Comparison of ENCODE assay signal across 1 cellular context in genomic region chr5:67149057-67149634, GRCh38.
A peak's percentile ranks its signal among the peaks of the same experiment; 100 is the strongest.
TF ChIP-seq lines count a peak whose summit lies in the region.

No MANE protein-coding gene starts in this region.

TF ChIP-seq in K562, 482 proteins besides CTCF, POLR2A, EP300 and RAD21:
- TF ChIP-seq RHOXF2B (CRISPR knock-in tag; conservative IDR thresholded peaks at IDR 0.05) (no peak), GMEB1 (CRISPR knock-in tag; IDR thresholded peaks at IDR 0.05) (no peak), PRDM10 (IDR thresholded peaks at IDR 0.05; ENCODE audit: partially characterized antibody) (no peak), ZNF280A (IDR thresholded peaks at IDR 0.05; ENCODE audit: low read depth, partially characterized antibody) (no peak), CBFA2T3 (IDR thresholded peaks at IDR 0.05) (peak; percentile 73), C11orf30 (IDR thresholded peaks at IDR 0.05; ENCODE audit: low read depth) (peak; percentile 46; the same call in 1 of the 2 replicates), BACH1 (tag; IDR thresholded peaks at IDR 0.05) (no peak), STAT5A (IDR thresholded peaks at IDR 0.05; ENCODE audit: borderline replicate concordance, low read length) (peak; percentile 13; the same call in 1 of the 2 replicates), HDAC2 (IDR thresholded peaks at IDR 0.05) (no peak), CBFA2T2 (conservative IDR thresholded peaks at IDR 0.05) (peak; percentile 55; the same call in 1 of the 2 replicates), CCNT2 (IDR thresholded peaks at IDR 0.05; ENCODE audit: borderline replicate concordance, extremely low read depth, insufficient read length, low read depth, low read length) (peak; percentile 57), MTA2 (IDR thresholded peaks at IDR 0.05; ENCODE audit: low read depth) (peak; percentile 55), DPF2 (IDR thresholded peaks at IDR 0.05) (peak; percentile 70; the same call in 1 of the 2 replicates), HDAC1 (IDR thresholded peaks at IDR 0.05) (peak in 1 of 2 experiments; percentile 42; a peak in 2 of 4 replicates), CXXC5 (CRISPR knock-in tag; IDR thresholded peaks at IDR 0.05) (peak; percentile 47; the same call in 1 of the 2 replicates), SMARCA4 (IDR thresholded peaks at IDR 0.05) (peak; percentile 56; the same call in 1 of the 2 replicates), ARID1B (IDR thresholded peaks at IDR 0.05) (peak; percentile 85), TCF3 (CRISPR knock-in tag; IDR thresholded peaks at IDR 0.05) (peak; percentile 72), TEAD4 (IDR thresholded peaks at IDR 0.05; ENCODE audit: low read length) (peak; percentile 66; the same call in 1 of the 2 replicates), TEAD4 (CRISPR knock-in tag; IDR thresholded peaks at IDR 0.05; ENCODE audit: borderline replicate concordance) (no peak), FOXA3 (CRISPR knock-in tag; conservative IDR thresholded peaks at IDR 0.05 in 1 of 2, IDR thresholded peaks at IDR 0.05 in 1 of 2) (no peak), TAL1 (IDR thresholded peaks at IDR 0.05) (peak; percentile 79), SPI1 (IDR thresholded peaks at IDR 0.05; ENCODE audit: borderline replicate concordance, low read depth, low read length) (no peak), ZZZ3 (IDR thresholded peaks at IDR 0.05) (no peak), NFE2 (IDR thresholded peaks at IDR 0.05; ENCODE audit: low read depth) (0 out of 2 replicates have a peak, but pooled peaks have one; percentile 5), KDM1A (IDR thresholded peaks at IDR 0.05) (peak in 1 of 2 experiments; percentile 22; a peak in 1 of 4 replicates), SMARCE1 (IDR thresholded peaks at IDR 0.05) (0 out of 2 replicates have a peak, but pooled peaks have one; percentile 38), SOX6 (IDR thresholded peaks at IDR 0.05) (0 out of 2 replicates have a peak, but pooled peaks have one; percentile 20), NFIC (IDR thresholded peaks at IDR 0.05) (peak; percentile 27; the same call in 1 of the 2 replicates)
